ENCODE assay signal across 1 cellular context in the genomic region with DNA sequence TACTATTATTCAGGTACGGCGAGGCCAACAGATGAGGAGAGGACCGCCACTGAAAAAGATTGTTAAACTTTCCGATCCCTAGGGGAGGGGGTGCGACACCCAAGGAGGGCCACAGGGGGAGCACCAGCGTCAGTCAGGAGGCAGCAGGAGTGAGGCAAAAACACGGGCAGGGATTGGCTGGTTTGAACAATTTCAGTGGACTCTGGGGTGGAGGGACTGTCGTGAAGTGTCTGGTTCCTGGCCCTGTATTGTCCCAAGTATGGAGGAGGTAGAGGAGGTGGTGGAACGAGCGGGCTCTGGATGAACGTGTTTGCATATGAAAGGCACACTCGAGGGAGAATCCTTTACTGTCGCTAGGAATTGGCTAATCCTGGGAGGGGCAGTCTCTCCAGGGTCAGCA.
TF ChIP-seq lines count a peak whose summit lies in the region.

No MANE protein-coding gene starts in this region.

TF ChIP-seq in HepG2, 621 proteins besides CTCF, POLR2A, EP300 and RAD21 (continues in another document):
- TF ChIP-seq HOXA3 (CRISPR knock-in tag; IDR thresholded peaks at IDR 0.05) (peak; percentile 21; the same call in 1 of the 2 replicates), ATM (IDR thresholded peaks at IDR 0.05; ENCODE audit: borderline replicate concordance) (no peak), RXRB (CRISPR knock-in tag; IDR thresholded peaks at IDR 0.05; ENCODE audit: borderline replicate concordance) (no peak), REXO4 (CRISPR knock-in tag; IDR thresholded peaks at IDR 0.05; ENCODE audit: borderline replicate concordance) (no peak), ATAD3A (CRISPR knock-in tag; IDR thresholded peaks at IDR 0.05) (no peak), ARNT2 (CRISPR knock-in tag; IDR thresholded peaks at IDR 0.05; ENCODE audit: low read depth) (no peak), ZFP90 (CRISPR knock-in tag; IDR thresholded peaks at IDR 0.05; ENCODE audit: borderline replicate concordance) (no peak), ZNF138 (CRISPR knock-in tag; IDR thresholded peaks at IDR 0.05; ENCODE audit: low read depth) (no peak), NFKBIZ (CRISPR knock-in tag; IDR thresholded peaks at IDR 0.05) (no peak), GATA4 (IDR thresholded peaks at IDR 0.05; ENCODE audit: borderline replicate concordance, low read depth) (no peak), NKX3-1 (CRISPR knock-in tag; IDR thresholded peaks at IDR 0.05) (no peak), HNRNPUL1 (IDR thresholded peaks at IDR 0.05; ENCODE audit: low read depth, low read length) (no peak), HDAC1 (CRISPR knock-in tag; IDR thresholded peaks at IDR 0.05) (peak; percentile 40; the same call in 1 of the 2 replicates), MED1 (CRISPR knock-in tag; IDR thresholded peaks at IDR 0.05) (no peak), KLF6 (CRISPR knock-in tag; IDR thresholded peaks at IDR 0.05) (no peak), ZNF720 (CRISPR knock-in tag; IDR thresholded peaks at IDR 0.05) (no peak), ZBTB7B (CRISPR knock-in tag; IDR thresholded peaks at IDR 0.05) (no peak), RBM22 (optimal IDR thresholded peaks at IDR 0.05; ENCODE audit: low read length) (no peak), ZNF224 (CRISPR knock-in tag; IDR thresholded peaks at IDR 0.05) (no peak), NFE2L2 (IDR thresholded peaks at IDR 0.05; ENCODE audit: low read length) (no peak), ZNF747 (CRISPR knock-in tag; IDR thresholded peaks at IDR 0.05; ENCODE audit: borderline replicate concordance) (no peak), MLLT10 (CRISPR knock-in tag; IDR thresholded peaks at IDR 0.05) (no peak), NR2F2 (IDR thresholded peaks at IDR 0.05; ENCODE audit: borderline replicate concordance, low read depth) (no peak), FOSL2 (CRISPR knock-in tag; IDR thresholded peaks at IDR 0.05) (no peak), MYNN (CRISPR knock-in tag; IDR thresholded peaks at IDR 0.05; ENCODE audit: low read depth) (no peak), ZNF484 (CRISPR knock-in tag; IDR thresholded peaks at IDR 0.05; ENCODE audit: borderline replicate concordance, low read depth) (no peak)
- TF ChIP-seq, protein P1, sequence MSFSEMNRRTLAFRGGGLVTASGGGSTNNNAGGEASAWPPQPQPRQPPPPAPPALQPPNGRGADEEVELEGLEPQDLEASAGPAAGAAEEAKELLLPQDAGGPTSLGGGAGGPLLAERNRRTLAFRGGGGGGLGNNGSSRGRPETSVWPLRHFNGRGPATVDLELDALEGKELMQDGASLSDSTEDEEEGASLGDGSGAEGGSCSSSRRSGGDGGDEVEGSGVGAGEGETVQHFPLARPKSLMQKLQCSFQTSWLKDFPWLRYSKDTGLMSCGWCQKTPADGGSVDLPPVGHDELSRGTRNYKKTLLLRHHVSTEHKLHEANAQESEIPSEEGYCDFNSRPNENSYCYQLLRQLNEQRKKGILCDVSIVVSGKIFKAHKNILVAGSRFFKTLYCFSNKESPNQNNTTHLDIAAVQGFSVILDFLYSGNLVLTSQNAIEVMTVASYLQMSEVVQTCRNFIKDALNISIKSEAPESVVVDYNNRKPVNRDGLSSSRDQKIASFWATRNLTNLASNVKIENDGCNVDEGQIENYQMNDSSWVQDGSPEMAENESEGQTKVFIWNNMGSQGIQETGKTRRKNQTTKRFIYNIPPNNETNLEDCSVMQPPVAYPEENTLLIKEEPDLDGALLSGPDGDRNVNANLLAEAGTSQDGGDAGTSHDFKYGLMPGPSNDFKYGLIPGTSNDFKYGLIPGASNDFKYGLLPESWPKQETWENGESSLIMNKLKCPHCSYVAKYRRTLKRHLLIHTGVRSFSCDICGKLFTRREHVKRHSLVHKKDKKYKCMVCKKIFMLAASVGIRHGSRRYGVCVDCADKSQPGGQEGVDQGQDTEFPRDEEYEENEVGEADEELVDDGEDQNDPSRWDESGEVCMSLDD (CRISPR knock-in tag; IDR thresholded peaks at IDR 0.05; ENCODE audit: borderline replicate concordance) = no peak
- TF ChIP-seq, protein P2, sequence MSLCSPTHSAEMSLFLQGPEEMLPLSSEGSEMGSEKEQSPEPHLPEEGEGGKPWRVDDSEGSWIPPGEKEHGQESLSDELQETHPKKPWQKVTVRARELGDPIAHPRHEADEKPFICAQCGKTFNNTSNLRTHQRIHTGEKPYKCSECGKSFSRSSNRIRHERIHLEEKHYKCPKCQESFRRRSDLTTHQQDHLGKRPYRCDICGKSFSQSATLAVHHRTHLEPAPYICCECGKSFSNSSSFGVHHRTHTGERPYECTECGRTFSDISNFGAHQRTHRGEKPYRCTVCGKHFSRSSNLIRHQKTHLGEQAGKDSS (CRISPR knock-in tag; IDR thresholded peaks at IDR 0.05; ENCODE audit: borderline replicate concordance, low read depth) = no peak
- TF ChIP-seq, protein P3, sequence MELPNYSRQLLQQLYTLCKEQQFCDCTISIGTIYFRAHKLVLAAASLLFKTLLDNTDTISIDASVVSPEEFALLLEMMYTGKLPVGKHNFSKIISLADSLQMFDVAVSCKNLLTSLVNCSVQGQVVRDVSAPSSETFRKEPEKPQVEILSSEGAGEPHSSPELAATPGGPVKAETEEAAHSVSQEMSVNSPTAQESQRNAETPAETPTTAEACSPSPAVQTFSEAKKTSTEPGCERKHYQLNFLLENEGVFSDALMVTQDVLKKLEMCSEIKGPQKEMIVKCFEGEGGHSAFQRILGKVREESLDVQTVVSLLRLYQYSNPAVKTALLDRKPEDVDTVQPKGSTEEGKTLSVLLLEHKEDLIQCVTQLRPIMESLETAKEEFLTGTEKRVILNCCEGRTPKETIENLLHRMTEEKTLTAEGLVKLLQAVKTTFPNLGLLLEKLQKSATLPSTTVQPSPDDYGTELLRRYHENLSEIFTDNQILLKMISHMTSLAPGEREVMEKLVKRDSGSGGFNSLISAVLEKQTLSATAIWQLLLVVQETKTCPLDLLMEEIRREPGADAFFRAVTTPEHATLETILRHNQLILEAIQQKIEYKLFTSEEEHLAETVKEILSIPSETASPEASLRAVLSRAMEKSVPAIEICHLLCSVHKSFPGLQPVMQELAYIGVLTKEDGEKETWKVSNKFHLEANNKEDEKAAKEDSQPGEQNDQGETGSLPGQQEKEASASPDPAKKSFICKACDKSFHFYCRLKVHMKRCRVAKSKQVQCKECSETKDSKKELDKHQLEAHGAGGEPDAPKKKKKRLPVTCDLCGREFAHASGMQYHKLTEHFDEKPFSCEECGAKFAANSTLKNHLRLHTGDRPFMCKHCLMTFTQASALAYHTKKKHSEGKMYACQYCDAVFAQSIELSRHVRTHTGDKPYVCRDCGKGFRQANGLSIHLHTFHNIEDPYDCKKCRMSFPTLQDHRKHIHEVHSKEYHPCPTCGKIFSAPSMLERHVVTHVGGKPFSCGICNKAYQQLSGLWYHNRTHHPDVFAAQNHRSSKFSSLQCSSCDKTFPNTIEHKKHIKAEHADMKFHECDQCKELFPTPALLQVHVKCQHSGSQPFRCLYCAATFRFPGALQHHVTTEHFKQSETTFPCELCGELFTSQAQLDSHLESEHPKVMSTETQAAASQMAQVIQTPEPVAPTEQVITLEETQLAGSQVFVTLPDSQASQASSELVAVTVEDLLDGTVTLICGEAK (IDR thresholded peaks at IDR 0.05) = no peak
- TF ChIP-seq, protein P3 (CRISPR knock-in tag; IDR thresholded peaks at IDR 0.05) = no peak
- TF ChIP-seq, protein P4, sequence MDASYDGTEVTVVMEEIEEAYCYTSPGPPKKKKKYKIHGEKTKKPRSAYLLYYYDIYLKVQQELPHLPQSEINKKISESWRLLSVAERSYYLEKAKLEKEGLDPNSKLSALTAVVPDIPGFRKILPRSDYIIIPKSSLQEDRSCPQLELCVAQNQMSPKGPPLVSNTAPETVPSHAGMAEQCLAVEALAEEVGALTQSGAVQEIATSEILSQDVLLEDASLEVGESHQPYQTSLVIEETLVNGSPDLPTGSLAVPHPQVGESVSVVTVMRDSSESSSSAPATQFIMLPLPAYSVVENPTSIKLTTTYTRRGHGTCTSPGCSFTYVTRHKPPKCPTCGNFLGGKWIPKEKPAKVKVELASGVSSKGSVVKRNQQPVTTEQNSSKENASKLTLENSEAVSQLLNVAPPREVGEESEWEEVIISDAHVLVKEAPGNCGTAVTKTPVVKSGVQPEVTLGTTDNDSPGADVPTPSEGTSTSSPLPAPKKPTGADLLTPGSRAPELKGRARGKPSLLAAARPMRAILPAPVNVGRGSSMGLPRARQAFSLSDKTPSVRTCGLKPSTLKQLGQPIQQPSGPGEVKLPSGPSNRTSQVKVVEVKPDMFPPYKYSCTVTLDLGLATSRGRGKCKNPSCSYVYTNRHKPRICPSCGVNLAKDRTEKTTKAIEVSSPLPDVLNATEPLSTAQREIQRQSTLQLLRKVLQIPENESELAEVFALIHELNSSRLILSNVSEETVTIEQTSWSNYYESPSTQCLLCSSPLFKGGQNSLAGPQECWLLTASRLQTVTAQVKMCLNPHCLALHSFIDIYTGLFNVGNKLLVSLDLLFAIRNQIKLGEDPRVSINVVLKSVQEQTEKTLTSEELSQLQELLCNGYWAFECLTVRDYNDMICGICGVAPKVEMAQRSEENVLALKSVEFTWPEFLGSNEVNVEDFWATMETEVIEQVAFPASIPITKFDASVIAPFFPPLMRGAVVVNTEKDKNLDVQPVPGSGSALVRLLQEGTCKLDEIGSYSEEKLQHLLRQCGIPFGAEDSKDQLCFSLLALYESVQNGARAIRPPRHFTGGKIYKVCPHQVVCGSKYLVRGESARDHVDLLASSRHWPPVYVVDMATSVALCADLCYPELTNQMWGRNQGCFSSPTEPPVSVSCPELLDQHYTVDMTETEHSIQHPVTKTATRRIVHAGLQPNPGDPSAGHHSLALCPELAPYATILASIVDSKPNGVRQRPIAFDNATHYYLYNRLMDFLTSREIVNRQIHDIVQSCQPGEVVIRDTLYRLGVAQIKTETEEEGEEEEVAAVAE (CRISPR knock-in tag; IDR thresholded peaks at IDR 0.05; ENCODE audit: borderline replicate concordance) = peak; percentile 97
- TF ChIP-seq, protein P5, sequence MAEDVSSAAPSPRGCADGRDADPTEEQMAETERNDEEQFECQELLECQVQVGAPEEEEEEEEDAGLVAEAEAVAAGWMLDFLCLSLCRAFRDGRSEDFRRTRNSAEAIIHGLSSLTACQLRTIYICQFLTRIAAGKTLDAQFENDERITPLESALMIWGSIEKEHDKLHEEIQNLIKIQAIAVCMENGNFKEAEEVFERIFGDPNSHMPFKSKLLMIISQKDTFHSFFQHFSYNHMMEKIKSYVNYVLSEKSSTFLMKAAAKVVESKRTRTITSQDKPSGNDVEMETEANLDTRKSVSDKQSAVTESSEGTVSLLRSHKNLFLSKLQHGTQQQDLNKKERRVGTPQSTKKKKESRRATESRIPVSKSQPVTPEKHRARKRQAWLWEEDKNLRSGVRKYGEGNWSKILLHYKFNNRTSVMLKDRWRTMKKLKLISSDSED (CRISPR knock-in tag; IDR thresholded peaks at IDR 0.05) = no peak
- TF ChIP-seq, protein P6, sequence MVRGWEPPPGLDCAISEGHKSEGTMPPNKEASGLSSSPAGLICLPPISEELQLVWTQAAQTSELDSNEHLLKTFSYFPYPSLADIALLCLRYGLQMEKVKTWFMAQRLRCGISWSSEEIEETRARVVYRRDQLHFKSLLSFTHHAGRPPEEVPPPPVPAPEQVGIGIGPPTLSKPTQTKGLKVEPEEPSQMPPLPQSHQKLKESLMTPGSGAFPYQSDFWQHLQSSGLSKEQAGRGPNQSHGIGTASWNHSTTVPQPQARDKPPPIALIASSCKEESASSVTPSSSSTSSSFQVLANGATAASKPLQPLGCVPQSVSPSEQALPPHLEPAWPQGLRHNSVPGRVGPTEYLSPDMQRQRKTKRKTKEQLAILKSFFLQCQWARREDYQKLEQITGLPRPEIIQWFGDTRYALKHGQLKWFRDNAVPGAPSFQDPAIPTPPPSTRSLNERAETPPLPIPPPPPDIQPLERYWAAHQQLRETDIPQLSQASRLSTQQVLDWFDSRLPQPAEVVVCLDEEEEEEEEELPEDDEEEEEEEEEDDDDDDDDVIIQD (CRISPR knock-in tag; IDR thresholded peaks at IDR 0.05; ENCODE audit: low read depth) = peak; percentile 33; the same call in 1 of the 2 replicates
- TF ChIP-seq, protein P7, sequence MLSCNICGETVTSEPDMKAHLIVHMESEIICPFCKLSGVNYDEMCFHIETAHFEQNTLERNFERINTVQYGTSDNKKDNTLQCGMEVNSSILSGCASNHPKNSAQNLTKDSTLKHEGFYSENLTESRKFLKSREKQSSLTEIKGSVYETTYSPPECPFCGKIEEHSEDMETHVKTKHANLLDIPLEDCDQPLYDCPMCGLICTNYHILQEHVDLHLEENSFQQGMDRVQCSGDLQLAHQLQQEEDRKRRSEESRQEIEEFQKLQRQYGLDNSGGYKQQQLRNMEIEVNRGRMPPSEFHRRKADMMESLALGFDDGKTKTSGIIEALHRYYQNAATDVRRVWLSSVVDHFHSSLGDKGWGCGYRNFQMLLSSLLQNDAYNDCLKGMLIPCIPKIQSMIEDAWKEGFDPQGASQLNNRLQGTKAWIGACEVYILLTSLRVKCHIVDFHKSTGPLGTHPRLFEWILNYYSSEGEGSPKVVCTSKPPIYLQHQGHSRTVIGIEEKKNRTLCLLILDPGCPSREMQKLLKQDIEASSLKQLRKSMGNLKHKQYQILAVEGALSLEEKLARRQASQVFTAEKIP (CRISPR knock-in tag; IDR thresholded peaks at IDR 0.05; ENCODE audit: borderline replicate concordance) = no peak
- TF ChIP-seq, protein P8, sequence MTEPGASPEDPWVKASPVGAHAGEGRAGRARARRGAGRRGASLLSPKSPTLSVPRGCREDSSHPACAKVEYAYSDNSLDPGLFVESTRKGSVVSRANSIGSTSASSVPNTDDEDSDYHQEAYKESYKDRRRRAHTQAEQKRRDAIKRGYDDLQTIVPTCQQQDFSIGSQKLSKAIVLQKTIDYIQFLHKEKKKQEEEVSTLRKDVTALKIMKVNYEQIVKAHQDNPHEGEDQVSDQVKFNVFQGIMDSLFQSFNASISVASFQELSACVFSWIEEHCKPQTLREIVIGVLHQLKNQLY (CRISPR knock-in tag; IDR thresholded peaks at IDR 0.05) = no peak
